In the genomic region with DNA sequence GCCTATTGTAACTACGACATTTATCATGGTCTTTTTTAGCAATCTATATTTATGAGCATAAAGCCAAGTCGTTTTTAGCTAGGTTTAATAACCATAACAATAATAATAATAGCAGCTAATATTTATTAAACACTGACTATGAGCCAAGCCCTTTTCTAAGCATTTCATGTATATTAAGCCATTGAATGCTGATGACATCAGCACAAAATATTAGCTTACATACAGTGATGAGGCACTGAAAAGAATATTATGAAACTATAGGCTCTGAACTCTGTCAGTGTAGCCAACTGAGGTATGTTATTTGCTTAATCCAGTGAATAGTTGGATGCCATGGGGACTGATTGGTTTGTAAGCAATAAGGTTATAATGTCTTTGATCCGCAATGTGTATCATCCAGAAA, we compare ENCODE assay signal across 27 cellular contexts.
"Had no signal": no experiment of that assay in that cellular context is flagged by ENCODE, and none has a peak within 500 bp of the region (broad histone marks: within the 10 kb centered on the region; RNA-seq: fewer than 3 reads in every experiment).

No MANE protein-coding gene starts in this region.

- ATAC-seq: stimulated activated effector memory CD8-positive, alpha-beta T cell treated with anti-CD3 and anti-CD28 coated beads, Interleukin-12 subunit alpha, Interleukin-12 subunit beta, amount 100 ng/mL, for 72 hours; stimulated activated memory B cell treated with anti-CD40 and anti-IgM and Interleukin-4, amounts not matched to agents 10 μg/mL and 1 μg/mL and 100 μg/mL, for 72 hours; stimulated activated naive B cell treated with anti-CD40 and anti-IgM and Interleukin-4, amounts not matched to agents 10 μg/mL and 1 μg/mL and 100 μg/mL, for 72 hours; stimulated activated naive CD8-positive, alpha-beta T cell treated with anti-CD3 and anti-CD28 coated beads, Interleukin-15, amount 100 ng/mL, for 72 hours; stimulated activated naive CD8-positive, alpha-beta T cell treated with anti-CD3 and anti-CD28 coated beads, Interleukin-15, Interleukin-2, amounts not matched to agents 100 U/mL and 50 U/mL, for 24 hours; upper lobe of right lung had no signal

- H3K4me3 ChIP-seq: stomach, suprapubic skin, testis, thoracic aorta, thyroid gland, tibial artery, tibial nerve, transverse colon, upper lobe of left lung, upper lobe of right lung, uterus, vagina had no signal

- H3K36me3 ChIP-seq: stomach, suprapubic skin, thoracic aorta, thyroid gland, tibial artery, tibial nerve, transverse colon, upper lobe of left lung, upper lobe of right lung, uterus, vagina had no signal

- FAIRE-seq: urothelium cell line had no signal

- H3K27ac ChIP-seq: stomach, suprapubic skin, testis, thoracic aorta, thyroid gland, tibial artery, tibial nerve, transverse colon, upper lobe of left lung, upper lobe of right lung, uterus, vagina had no signal

- H3K9me3 ChIP-seq: suprapubic skin, testis, thoracic aorta, thyroid gland, tibial artery, tibial nerve, transverse colon, upper lobe of left lung, upper lobe of right lung, uterus, vagina had no signal

- DNase-seq: stimulated activated CD4-positive, alpha-beta T cell treated with anti-CD3 and anti-CD28 coated beads, Interleukin-2, amount 100 ng/mL, for 48 hours; stimulated activated CD4-positive, alpha-beta T cell treated with anti-CD3 and anti-CD28 coated beads, Interleukin-4, amount 100 ng/mL, for 1 hour; stimulated activated CD4-positive, alpha-beta T cell treated with anti-CD3 and anti-CD28 coated beads, Interleukin-4, amount 100 ng/mL, for 24 hours; stimulated activated CD4-positive, alpha-beta T cell treated with anti-CD3 and anti-CD28 coated beads, Interleukin-4, amount 100 ng/mL, for 4 hours; stimulated activated CD8-positive, alpha-beta memory T cell treated with anti-CD3 and anti-CD28 coated beads, Interleukin-4, amount 100 ng/mL, for 48 hours; stimulated activated naive B cell treated with anti-CD40 and anti-IgM and Interleukin-4, amounts not matched to agents 10 μg/mL and 1 μg/mL and 100 μg/mL, for 72 hours; stimulated activated naive CD4-positive, alpha-beta T cell; stimulated activated naive CD4-positive, alpha-beta T cell treated with Interleukin-2 at 50 U/mL for 16 hours; stimulated activated naive CD8-positive, alpha-beta T cell treated with anti-CD3 and anti-CD28 coated beads, Interleukin-15, amount 100 ng/mL, for 72 hours; stimulated activated naive CD8-positive, alpha-beta T cell treated with anti-CD3 and anti-CD28 coated beads, Interleukin-15, Interleukin-2, amounts not matched to agents 100 U/mL and 50 U/mL, for 24 hours; stomach; substantia nigra; testis; thyroid gland; tibial artery; transverse colon; trophoblast cell; upper lobe of left lung; upper lobe of right lung; uterus had no signal

- H3K27me3 ChIP-seq: stomach, suprapubic skin, testis, thyroid gland, tibial artery, tibial nerve, transverse colon, upper lobe of left lung, upper lobe of right lung, uterus, vagina had no signal

- H3K4me1 ChIP-seq: stomach, suprapubic skin, testis, thyroid gland, tibial artery, tibial nerve, transverse colon, upper lobe of left lung, upper lobe of right lung, uterus, vagina had no signal
